17 cellular contexts compared by ENCODE assay signal in the genomic region with DNA sequence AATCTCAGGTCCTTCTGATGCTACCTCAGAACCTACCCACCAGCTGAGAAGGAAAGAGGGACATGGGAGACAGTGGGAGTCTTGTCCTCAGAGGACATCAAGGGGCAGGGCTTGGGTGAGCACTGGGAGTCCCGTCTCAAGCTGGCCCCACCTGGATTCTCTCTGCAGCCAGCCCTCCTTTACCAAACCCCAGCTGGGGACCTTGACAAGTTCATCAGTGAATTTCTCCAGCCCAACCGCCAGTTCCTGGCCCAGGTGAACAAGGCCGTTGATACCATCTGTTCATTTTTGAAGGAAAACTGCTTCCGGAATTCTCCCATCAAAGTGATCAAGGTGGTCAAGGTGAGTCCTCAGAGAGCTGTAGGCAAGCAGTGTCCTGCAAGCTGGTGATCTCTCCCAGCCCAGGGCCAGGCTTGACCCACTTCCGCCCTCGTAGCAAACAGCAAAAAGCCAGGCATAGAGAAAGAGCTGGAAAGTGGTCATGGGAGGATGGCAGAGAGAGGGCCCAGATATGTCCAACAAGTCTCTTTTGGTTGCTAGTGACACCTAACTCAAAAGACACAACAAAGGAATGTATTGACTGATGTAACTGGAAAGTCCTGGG. TPM values are rescaled to one million over a fixed set of nuclear protein-coding genes. Genes with fewer than 3 reads are reported as not detected.
DNase-seq lines count a peak whose midpoint lies in the region; TF ChIP-seq lines count a peak whose summit lies in the region.
"Had no signal": no experiment of that assay in that cellular context is flagged by ENCODE, and none has a peak within 500 bp of the region (broad histone marks: within the 10 kb centered on the region; RNA-seq: fewer than 3 reads in every experiment).

No MANE protein-coding gene starts in this region.

- no peaks in the 10 kb centered on the region for H3K36me3 ChIP-seq in prostate gland

- H3K4me1 ChIP-seq in prostate gland (replicated peaks) = no peaks in the 10 kb centered on the region
- H3K4me1 ChIP-seq: BE2C had no signal

- peaks cover 29% of the 10 kb centered on the region for H3K4me1 Mint-ChIP-seq in activated T-helper 1 cell treated with anti-CD3 and anti-CD28 coated beads, Interleukin-12 subunit alpha, Interleukin-12 subunit beta, Interleukin-2, Interleukin-4 antibody, amounts not matched to agents 30 ng/mL and 10 ng/mL and 1 ng/mL, durations not matched to agents 14 hours and 24 hours and 36 hours (ENCODE audit: low read depth)
- H3K4me1 Mint-ChIP-seq: GM23338 had no signal

- no peak overlapping the region for H3K27ac ChIP-seq in prostate gland

- H3K4me3 ChIP-seq in prostate gland = no peak overlapping the region
- H3K4me3 ChIP-seq: GM23338 had no signal

- H3K9me3 ChIP-seq in prostate gland = no peaks in the 10 kb centered on the region

- intact Hi-C loops in activated T-helper 1 cell treated with anti-CD3 and anti-CD28 coated beads, Interleukin-12 subunit alpha, Interleukin-12 subunit beta, Interleukin-2, Interleukin-4 antibody, amounts not matched to agents 30 ng/mL and 10 ng/mL and 1 ng/mL, durations not matched to agents 14 hours and 24 hours and 36 hours (cut with micrococcal nuclease) = no loop called here
- intact Hi-C loops in prostate gland (cut with DNase I) = no loop called here

- H3K27me3 ChIP-seq in prostate gland (replicated peaks; ENCODE audit: insufficient read depth) = no peaks in the 10 kb centered on the region
- H3K27me3 ChIP-seq: BE2C had no signal

- H3K27ac Mint-ChIP-seq in activated T-helper 1 cell treated with anti-CD3 and anti-CD28 coated beads, Interleukin-12 subunit alpha, Interleukin-12 subunit beta, Interleukin-2, Interleukin-4 antibody, amounts not matched to agents 30 ng/mL and 10 ng/mL and 1 ng/mL, durations not matched to agents 14 hours and 24 hours and 36 hours = peak overlapping the region; percentile 40
- H3K27ac Mint-ChIP-seq: CD8-positive, alpha-beta memory T cell; GM23338 had no signal

- H3K9me3 Mint-ChIP-seq in activated T-helper 1 cell treated with anti-CD3 and anti-CD28 coated beads, Interleukin-12 subunit alpha, Interleukin-12 subunit beta, Interleukin-2, Interleukin-4 antibody, amounts not matched to agents 30 ng/mL and 10 ng/mL and 1 ng/mL, durations not matched to agents 14 hours and 24 hours and 36 hours = no peaks in the 10 kb centered on the region

- H3K36me3 Mint-ChIP-seq in activated T-helper 1 cell treated with anti-CD3 and anti-CD28 coated beads, Interleukin-12 subunit alpha, Interleukin-12 subunit beta, Interleukin-2, Interleukin-4 antibody, amounts not matched to agents 30 ng/mL and 10 ng/mL and 1 ng/mL, durations not matched to agents 14 hours and 24 hours and 36 hours (ENCODE audit: low read depth) = peaks cover 69% of the 10 kb centered on the region

- no peak for TF ChIP-seq POLR2A in prostate gland (IDR thresholded peaks at IDR 0.05)

- no peak overlapping the region for H3K4me3 Mint-ChIP-seq in activated T-helper 1 cell treated with anti-CD3 and anti-CD28 coated beads, Interleukin-12 subunit alpha, Interleukin-12 subunit beta, Interleukin-2, Interleukin-4 antibody, amounts not matched to agents 30 ng/mL and 10 ng/mL and 1 ng/mL, durations not matched to agents 14 hours and 24 hours and 36 hours
- H3K4me3 Mint-ChIP-seq: CD4-positive, CD25-positive, alpha-beta regulatory T cell; CD8-positive, alpha-beta memory T cell; GM23338 had no signal

- TF ChIP-seq CTCF in prostate gland (IDR thresholded peaks at IDR 0.05) = no peak

- no peaks in the 10 kb centered on the region for H3K27me3 Mint-ChIP-seq in activated T-helper 1 cell treated with anti-CD3 and anti-CD28 coated beads, Interleukin-12 subunit alpha, Interleukin-12 subunit beta, Interleukin-2, Interleukin-4 antibody, amounts not matched to agents 30 ng/mL and 10 ng/mL and 1 ng/mL, durations not matched to agents 14 hours and 24 hours and 36 hours (ENCODE audit: insufficient read depth)
- H3K27me3 Mint-ChIP-seq: CD4-positive, CD25-positive, alpha-beta regulatory T cell; CD8-positive, alpha-beta memory T cell had no signal

- WGBS in prostate gland = 95% methylated on average over 6 of the region's 6 CpGs

- DNase-seq in activated T-helper 1 cell treated with anti-CD3 and anti-CD28 coated beads, Interleukin-12 subunit alpha, Interleukin-12 subunit beta, Interleukin-2, Interleukin-4 antibody, amounts not matched to agents 30 ng/mL and 10 ng/mL and 1 ng/mL, durations not matched to agents 14 hours and 24 hours and 36 hours (ENCODE audit: low spot score) = no peak
- DNase-seq in cerebellar cortex (ENCODE audit: low spot score) (peak; percentile 28), mesenteric fat pad (ENCODE audit: low spot score) (peak; percentile 43), Kasumi-1 (lab: John Stamatoyannopoulos, UW) (no peak), NCI-H446 (lab: John Stamatoyannopoulos, UW) (no peak), prostate gland (ENCODE audit: low spot score) (no peak)
- DNase-seq: ACHN; BE2C; CD4-positive, CD25-positive, alpha-beta regulatory T cell; CD8-positive, alpha-beta memory T cell; COR-L47; DMS 273 treated with DMSO at 0.1 percent for 48 hours; DMS53; DND-41; EL; HCEC 1CT had no signal

RNA-seq across cellular contexts. Expression of a gene that starts 14.2 kb away (rescaled TPM):
- total RNA-seq in activated T-helper 1 cell treated with anti-CD3 and anti-CD28 coated beads, Interleukin-12 subunit alpha, Interleukin-12 subunit beta, Interleukin-2, Interleukin-4 antibody, amounts not matched to agents 30 ng/mL and 10 ng/mL and 1 ng/mL, durations not matched to agents 14 hours and 24 hours and 36 hours = 113 and 119 TPM in 2 replicates
- 36.6 TPM for total RNA-seq in mesenteric fat pad
- total RNA-seq in prostate gland = 10 to 100 TPM in 1 of 2 donors, 1 to 10 TPM in 1; 9.7 to 12.4 TPM
- total RNA-seq: GM23338 had no signal

RNA-seq across cellular contexts. Expression of a gene that starts 25.9 kb away (rescaled TPM):
- total RNA-seq in activated T-helper 1 cell treated with anti-CD3 and anti-CD28 coated beads, Interleukin-12 subunit alpha, Interleukin-12 subunit beta, Interleukin-2, Interleukin-4 antibody, amounts not matched to agents 30 ng/mL and 10 ng/mL and 1 ng/mL, durations not matched to agents 14 hours and 24 hours and 36 hours = 50.1 and 54.2 TPM in 2 replicates
- total RNA-seq in mesenteric fat pad (34.7 TPM), prostate gland (10 to 100 TPM in 1 of 2 donors, 1 to 10 TPM in 1; 8.7 to 11.2 TPM)

RNA-seq across cellular contexts. Expression of a gene that starts 57.4 kb away (rescaled TPM):
- 24.2 and 29.2 TPM in 2 replicates for total RNA-seq in activated T-helper 1 cell treated with anti-CD3 and anti-CD28 coated beads, Interleukin-12 subunit alpha, Interleukin-12 subunit beta, Interleukin-2, Interleukin-4 antibody, amounts not matched to agents 30 ng/mL and 10 ng/mL and 1 ng/mL, durations not matched to agents 14 hours and 24 hours and 36 hours
- 53.4 TPM for total RNA-seq in mesenteric fat pad
- 10 to 100 TPM in 1 of 2 donors, 1 to 10 TPM in 1; 8.2 to 14.2 TPM for total RNA-seq in prostate gland
- total RNA-seq: GM23338 had no signal

Comparison
In these comparisons a context has a peak if more than half of its experiments do, and no peak if none do; other contexts are left out.
1. DNase-seq: peak in cerebellar cortex (single experiment) and mesenteric fat pad (single experiment); none in activated T-helper 1 cell treated with anti-CD3 and anti-CD28 coated beads, Interleukin-12 subunit alpha, Interleukin-12 subunit beta, Interleukin-2, Interleukin-4 antibody, amounts not matched to agents 30 ng/mL and 10 ng/mL and 1 ng/mL, durations not matched to agents 14 hours and 24 hours and 36 hours (single experiment), Kasumi-1 (0 of 2), NCI-H446 (0 of 2) and prostate gland (single experiment).